ENCODE assay signal across 9 cellular contexts in genomic region chr16:4623593-4623992, GRCh38. TPM values are rescaled to one million over a fixed set of nuclear protein-coding genes. Genes with fewer than 3 reads are reported as not detected.
DNase-seq lines count a peak whose midpoint lies in the region; ATAC-seq and TF ChIP-seq lines count a peak whose summit lies in the region.
"Had no signal": no experiment of that assay in that cellular context is flagged by ENCODE, and none has a peak within 500 bp of the region (broad histone marks: within the 10 kb centered on the region; RNA-seq: fewer than 3 reads in every experiment).

No MANE protein-coding gene starts in this region.

- H3K27ac ChIP-seq in naive thymus-derived CD4-positive, alpha-beta T cell (ENCODE audit: low read depth, low read length) = peak overlapping the region; percentile 83
- H3K27ac ChIP-seq in A673 (ENCODE audit: low read depth, low read length, poor library complexity, severe bottlenecking) = no peak overlapping the region

- peaks cover 18% of the 10 kb centered on the region for H3K36me3 Mint-ChIP-seq in activated CD8-positive, alpha-beta T cell treated with anti-CD3 and anti-CD28 coated beads, Interleukin-2, amount 10 ng/mL, durations not matched to agents 7 days and 5 days (ENCODE audit: low read depth)
- H3K36me3 Mint-ChIP-seq in naive thymus-derived CD4-positive, alpha-beta T cell = peaks cover 0 to 7% (median 0%) of the 10 kb centered on the region in 5 donors

- peak overlapping the region; percentile 99 for H3K4me3 Mint-ChIP-seq in activated CD8-positive, alpha-beta T cell treated with anti-CD3 and anti-CD28 coated beads, Interleukin-2, amount 10 ng/mL, durations not matched to agents 7 days and 5 days
- H3K4me3 Mint-ChIP-seq in naive thymus-derived CD4-positive, alpha-beta T cell = peak overlapping the region in 9 of 10 donors; percentile 88 to 99 (median 94)

- intact Hi-C loops in naive thymus-derived CD4-positive, alpha-beta T cell (cut with micrococcal nuclease) = loop anchor here in 1 of 2 donors (5.0 kb wide), 1 partner anchor 116 kb away; no protein-coding TSS in a partner anchor
- intact Hi-C loops in A673 (cut with micrococcal nuclease; ENCODE audit: unreplicated experiment) (no loop called here), lower leg skin (cut with DNase I; ENCODE audit: low total_unique reads) (no loop called here)

- H3K27me3 ChIP-seq in naive thymus-derived CD4-positive, alpha-beta T cell (ENCODE audit: control insufficient read depth in 2 of 2, insufficient read depth in 2 of 2, low read length in 2 of 2) = no peaks in the 10 kb centered on the region
- H3K27me3 ChIP-seq in A673 (replicated peaks; ENCODE audit: insufficient read depth, low read depth, low read length, poor library complexity) = no peaks in the 10 kb centered on the region

- peaks cover 18 to 21% of the 10 kb centered on the region in 2 donors for H3K4me1 ChIP-seq in naive thymus-derived CD4-positive, alpha-beta T cell (ENCODE audit: control insufficient read depth in 2 of 2, insufficient read depth in 2 of 2, low read length in 2 of 2)
- H3K4me1 ChIP-seq in A673 (ENCODE audit: insufficient read depth, low read length, poor library complexity, severe bottlenecking) = peaks cover 6% of the 10 kb centered on the region

- BruUV-seq in A673 (replicated peaks; lab: Mats Ljungman, UMichigan) = no TSS peak

- H3K27me3 Mint-ChIP-seq in activated CD8-positive, alpha-beta T cell treated with anti-CD3 and anti-CD28 coated beads, Interleukin-2, amount 10 ng/mL, durations not matched to agents 7 days and 5 days (ENCODE audit: low read depth) = no peaks in the 10 kb centered on the region
- no peaks in the 10 kb centered on the region for H3K27me3 Mint-ChIP-seq in naive thymus-derived CD4-positive, alpha-beta T cell

- no peaks in the 10 kb centered on the region for H3K36me3 ChIP-seq in naive thymus-derived CD4-positive, alpha-beta T cell (ENCODE audit: control insufficient read depth in 2 of 3, insufficient read depth in 3 of 3, low read length in 3 of 3)
- H3K36me3 ChIP-seq in A673 (ENCODE audit: insufficient read depth, low read length, poor library complexity, severe bottlenecking) = peaks cover 5% of the 10 kb centered on the region

- POLR2A ChIA-PET in activated CD8-positive, alpha-beta T cell treated with anti-CD3 and anti-CD28 coated beads, Interleukin-2, amount 10 ng/mL, durations not matched to agents 7 days and 5 days (lab: Charles Lee) = interaction anchor here (0.7 to 1.1 kb wide), 3 partner anchors 38 to 119 kb away, joined by 3 read pairs; partner anchors contain the start of gene CDIP1
- POLR2A ChIA-PET in naive thymus-derived CD4-positive, alpha-beta T cell (lab: Charles Lee) = interaction anchor here (0.9 to 4.2 kb wide), 14 partner anchors 7 to 350 kb away, joined by 3 to 28 read pairs (median 4); partner anchors contain the start of genes ANKS3, DNAAF8, NUDT16L1 and TFAP4
- POLR2A ChIA-PET in A673 (lab: Charles Lee; ENCODE audit: low non-redundant PET) = interaction anchor here (0.6 kb wide), 1 partner anchor 525 kb away, joined by 3 read pairs; no protein-coding TSS in a partner anchor

- 72 to 83% methylated on average over 7 of the region's 7 CpGs for WGBS in lower leg skin, 2 donors

- DNase-seq in AML-193 (lab: John Stamatoyannopoulos, UW) (peak; percentile 39 to 44), GM12864 (ENCODE audit: low read depth) (no peak), A673 (ENCODE audit: low spot score) (no peak), lower leg skin (ENCODE audit: low spot score in 2 of 2) (no peak), NCI-H2081 (lab: John Stamatoyannopoulos, UW) (no peak)
- DNase-seq in activated CD8-positive, alpha-beta T cell treated with anti-CD3 and anti-CD28 coated beads, Interleukin-2, amount 10 ng/mL, durations not matched to agents 7 days and 5 days = no peak
- no peak for DNase-seq in naive thymus-derived CD4-positive, alpha-beta T cell
- DNase-seq: NCI-H187 treated with DMSO at 0.1 percent for 48 hours had no signal

- ATAC-seq in activated CD8-positive, alpha-beta T cell treated with anti-CD3 and anti-CD28 coated beads, Interleukin-2, amount 10 ng/mL, durations not matched to agents 7 days and 5 days = no peak
- no peak for ATAC-seq in naive thymus-derived CD4-positive, alpha-beta T cell
- no peak for ATAC-seq in HG02852 (IDR thresholded peaks at IDR 0.05; ENCODE audit: unreplicated experiment)

- H3K4me3 ChIP-seq in GM12864 (ENCODE audit: low read depth, low read length) (peak overlapping the region; percentile 81; the same call in 1 of the 2 replicates), A673 (ENCODE audit: low read depth, low read length, poor library complexity, severe bottlenecking) (no peak overlapping the region), lower leg skin (ENCODE audit: low read depth, poor library complexity, severe bottlenecking) (no peak overlapping the region)
- H3K4me3 ChIP-seq in naive thymus-derived CD4-positive, alpha-beta T cell (ENCODE audit: low read length) = peak overlapping the region; percentile 72

- TF ChIP-seq POLR2A in lower leg skin (IDR thresholded peaks at IDR 0.05) = no peak

- H3K9me3 ChIP-seq in naive thymus-derived CD4-positive, alpha-beta T cell (ENCODE audit: control insufficient read depth in 2 of 3, low read length in 3 of 3) = no peaks in the 10 kb centered on the region
- no peaks in the 10 kb centered on the region for H3K9me3 ChIP-seq in A673 (ENCODE audit: low read depth, low read length, poor library complexity, severe bottlenecking)

- CTCF ChIA-PET in activated CD8-positive, alpha-beta T cell treated with anti-CD3 and anti-CD28 coated beads, Interleukin-2, amount 10 ng/mL, durations not matched to agents 7 days and 5 days (lab: Charles Lee) = interaction anchor here (0.8 to 3.1 kb wide), 24 partner anchors 7 to 332 kb away, joined by 3 to 32 read pairs (median 5); partner anchors contain the start of genes ANKS3, CORO7, DNAAF8 and HMOX2
- CTCF ChIA-PET in naive thymus-derived CD4-positive, alpha-beta T cell (lab: Charles Lee) = interaction anchor here (0.7 to 1.6 kb wide), 13 partner anchors 8 to 1529 kb away, joined by 3 to 7 read pairs (median 4); partner anchors contain the start of genes ANKS3, DNAAF8 and NUDT16L1
- CTCF ChIA-PET in A673 (lab: Charles Lee) = interaction anchor here (1.0 kb wide), 1 partner anchor 24 kb away, joined by 3 read pairs; no protein-coding TSS in a partner anchor

- peaks cover 40% of the 10 kb centered on the region for H3K4me1 Mint-ChIP-seq in activated CD8-positive, alpha-beta T cell treated with anti-CD3 and anti-CD28 coated beads, Interleukin-2, amount 10 ng/mL, durations not matched to agents 7 days and 5 days (ENCODE audit: low read depth)
- H3K4me1 Mint-ChIP-seq in naive thymus-derived CD4-positive, alpha-beta T cell = peaks cover 20 to 40% (median 35%) of the 10 kb centered on the region in 7 donors

- H3K27ac Mint-ChIP-seq in activated CD8-positive, alpha-beta T cell treated with anti-CD3 and anti-CD28 coated beads, Interleukin-2, amount 10 ng/mL, durations not matched to agents 7 days and 5 days = peak overlapping the region; percentile 99
- peak overlapping the region in 8 of 9 donors; percentile 20 to 98 (median 96) for H3K27ac Mint-ChIP-seq in naive thymus-derived CD4-positive, alpha-beta T cell

- no peaks in the 10 kb centered on the region for H3K9me3 Mint-ChIP-seq in activated CD8-positive, alpha-beta T cell treated with anti-CD3 and anti-CD28 coated beads, Interleukin-2, amount 10 ng/mL, durations not matched to agents 7 days and 5 days (ENCODE audit: insufficient read depth)
- no peaks in the 10 kb centered on the region for H3K9me3 Mint-ChIP-seq in naive thymus-derived CD4-positive, alpha-beta T cell

- TF ChIP-seq CTCF in GM12864 (IDR thresholded peaks at IDR 0.05; ENCODE audit: low read depth, low read length, missing control alignments) = no peak
- no peak for TF ChIP-seq CTCF in A673 (conservative IDR thresholded peaks at IDR 0.05; ENCODE audit: low read depth, low read length)
- TF ChIP-seq CTCF in lower leg skin (IDR thresholded peaks at IDR 0.05) = no peak

RNA-seq across cellular contexts. Expression of gene MGRN1, which starts 1.0 kb away (rescaled TPM):
- 10 to 100 TPM; 77.3 to 80.6 TPM for total RNA-seq in activated CD8-positive, alpha-beta T cell treated with anti-CD3 and anti-CD28 coated beads, Interleukin-2, amount 10 ng/mL, durations not matched to agents 7 days and 5 days
- 100 to 1,000 TPM in 1 of 5 experiments, 10 to 100 TPM in 4; 62.6 to 103 (median 81.2) TPM for total RNA-seq in naive thymus-derived CD4-positive, alpha-beta T cell
- 1 to 10 TPM; 4.9 to 10.0 TPM for polyA plus RNA-seq in naive thymus-derived CD4-positive, alpha-beta T cell
- 54.6 and 61.4 TPM in 2 replicates for total RNA-seq in A673 (2021)
- total RNA-seq in lower leg skin = 10 to 100 TPM; 35.3 to 53.4 (median 40.1) TPM

RNA-seq across cellular contexts. Expression of gene UBALD1, which starts 8.9 kb away (rescaled TPM):
- 10 to 100 TPM; 15.0 to 18.9 TPM for total RNA-seq in activated CD8-positive, alpha-beta T cell treated with anti-CD3 and anti-CD28 coated beads, Interleukin-2, amount 10 ng/mL, durations not matched to agents 7 days and 5 days
- total RNA-seq in naive thymus-derived CD4-positive, alpha-beta T cell = 10 to 100 TPM; 21.8 to 36.5 (median 29.7) TPM
- polyA plus RNA-seq in naive thymus-derived CD4-positive, alpha-beta T cell = 1 to 10 TPM; 1.6 to 2.5 TPM
- total RNA-seq in A673 (2021) (36.3 and 36.5 TPM in 2 replicates), lower leg skin (10 to 100 TPM in 3 of 4 donors, 1 to 10 TPM in 1; 9.8 to 14.9 (median 14.3) TPM)

Comparison
In these comparisons a context has a peak if more than half of its experiments do, and no peak if none do; other contexts are left out.
1. DNase-seq: peak in AML-193 (2 of 2); none in GM12864 (single experiment), activated CD8-positive, alpha-beta T cell treated with anti-CD3 and anti-CD28 coated beads, Interleukin-2, amount 10 ng/mL, durations not matched to agents 7 days and 5 days (single experiment), naive thymus-derived CD4-positive, alpha-beta T cell (0 of 9), A673 (single experiment), lower leg skin (0 of 2) and NCI-H2081 (0 of 2).
2. H3K4me3 ChIP-seq: peak in GM12864 (single experiment) and naive thymus-derived CD4-positive, alpha-beta T cell (single experiment); none in A673 (single experiment) and lower leg skin (single experiment).